2 cellular contexts compared by ENCODE assay signal in genomic region chr19:5124111-5124855, GRCh38.
TF ChIP-seq lines count a peak whose summit lies in the region.

No MANE protein-coding gene starts in this region.

TF ChIP-seq in HEK293, 187 proteins besides CTCF, POLR2A, EP300 and RAD21:
- TF ChIP-seq ZBTB20 (tag by site-specific recombination; IDR thresholded peaks at IDR 0.05) (no peak), SCRT2 (tag by site-specific recombination; IDR thresholded peaks at IDR 0.05) (peak; percentile 34; the same call in 1 of the 2 replicates), GLIS1 (tag by site-specific recombination; IDR thresholded peaks at IDR 0.05) (peak; percentile 8; the same call in 1 of the 2 replicates), PRDM6 (tag by site-specific recombination; IDR thresholded peaks at IDR 0.05) (no peak)

TF ChIP-seq in H1, 55 proteins besides CTCF, POLR2A, EP300 and RAD21:
- no peak for TF ChIP-seq TAF7 (optimal IDR thresholded peaks at IDR 0.05; ENCODE audit: borderline replicate concordance, low read depth, low read length)
- TF ChIP-seq CEBPB (IDR thresholded peaks at IDR 0.05; ENCODE audit: low read depth, low read length): peak; percentile 40; the same call in 1 of the 2 replicates
TF ChIP-seq in H1: peak in this region for 1.
